Comparison of ENCODE assay signal across 24 cellular contexts in genomic region chr16:20995711-20996110, GRCh38.
"Had no signal": no experiment of that assay in that cellular context is flagged by ENCODE, and none has a peak within 500 bp of the region (broad histone marks: within the 10 kb centered on the region; RNA-seq: fewer than 3 reads in every experiment).

No MANE protein-coding gene starts in this region.

- H3K27ac Mint-ChIP-seq: activated CD4-positive, alpha-beta T cell treated with anti-CD3 and anti-CD28 coated beads, Interleukin-2, amount 10 ng/mL, durations not matched to agents 24 days and 14 days; activated naive CD4-positive, alpha-beta T cell treated with anti-CD3 and anti-CD28 coated beads for 36 hours; activated naive CD8-positive, alpha-beta T cell; brain; T-helper 1 cell treated with Interleukin-12 subunit alpha and Interleukin-12 subunit beta and Interleukin-4 antibody, amounts not matched to agents 30 μg/mL and 1 μg/mL, for 36 hours; WTC11 had no signal

- H3K27me3 Mint-ChIP-seq: activated naive CD8-positive, alpha-beta T cell had no signal

- H3K4me3 Mint-ChIP-seq: activated CD4-positive, alpha-beta T cell treated with anti-CD3 and anti-CD28 coated beads, Interleukin-2, amount 10 ng/mL, durations not matched to agents 24 days and 14 days; activated naive CD4-positive, alpha-beta T cell treated with anti-CD3 and anti-CD28 coated beads for 36 hours; activated naive CD8-positive, alpha-beta T cell; activated T-cell treated with anti-CD3 and anti-CD28 coated beads, Interleukin-2, amount 50 U/mL, for 4 hours; brain; central memory CD8-positive, alpha-beta T cell; T-helper 1 cell treated with Interleukin-12 subunit alpha and Interleukin-12 subunit beta and Interleukin-4 antibody, amounts not matched to agents 30 μg/mL and 1 μg/mL, for 36 hours; WTC11 had no signal

- DNase-seq: activated CD4-positive, alpha-beta T cell treated with anti-CD3 and anti-CD28 coated beads, Interleukin-2, amount 10 ng/mL, durations not matched to agents 24 days and 14 days; activated CD4-positive, alpha-beta T cell treated with anti-CD3 and anti-CD28 coated beads, Interleukin-2, amount 50 U/mL, for 48 hours; activated CD4-positive, CD25-positive, alpha-beta regulatory T cell treated with anti-CD3 and anti-CD28 coated beads, Interleukin-2, amount 50 U/mL, for 72 hours; activated CD8-positive, alpha-beta memory T cell treated with anti-CD3 and anti-CD28 coated beads for 24 hours; activated effector memory CD4-positive, alpha-beta T cell treated with anti-CD3 and anti-CD28 coated beads, Interleukin-2, amount 50 U/mL, for 16 hours; activated naive CD4-positive, alpha-beta T cell treated with anti-CD3 and anti-CD28 coated beads for 36 hours; activated T-cell treated with anti-CD3 and anti-CD28 coated beads, Interleukin-2, amount 50 U/mL, for 4 hours; amygdala; MG63; MV-4-11; NCI-H1092 treated with DMSO at 0.1 percent for 48 hours; NCI-H1436 treated with DMSO at 0.1 percent for 48 hours; NCI-H1930; NCI-H446 treated with DMSO at 0.1 percent for 48 hours; NCI-H526; NCI-H774; NK-92 treated with Interleukin-12 subunit alpha and Interleukin-12 subunit beta, amount 100 ng/mL, for 24 hours; Peyer's patch; SHP77 had no signal

- H3K36me3 Mint-ChIP-seq: activated naive CD8-positive, alpha-beta T cell; brain; WTC11 had no signal

- H3K4me1 Mint-ChIP-seq: activated CD4-positive, alpha-beta T cell treated with anti-CD3 and anti-CD28 coated beads, Interleukin-2, amount 10 ng/mL, durations not matched to agents 24 days and 14 days; brain; WTC11 had no signal

- H3K9me3 Mint-ChIP-seq: activated CD4-positive, alpha-beta T cell treated with anti-CD3 and anti-CD28 coated beads, Interleukin-2, amount 10 ng/mL, durations not matched to agents 24 days and 14 days; activated naive CD4-positive, alpha-beta T cell treated with anti-CD3 and anti-CD28 coated beads for 36 hours; activated T-cell treated with anti-CD3 and anti-CD28 coated beads, Interleukin-2, amount 50 U/mL, for 4 hours; brain; central memory CD8-positive, alpha-beta T cell; T-helper 1 cell treated with Interleukin-12 subunit alpha and Interleukin-12 subunit beta and Interleukin-4 antibody, amounts not matched to agents 30 μg/mL and 1 μg/mL, for 36 hours; WTC11 had no signal
